In the genomic region with DNA sequence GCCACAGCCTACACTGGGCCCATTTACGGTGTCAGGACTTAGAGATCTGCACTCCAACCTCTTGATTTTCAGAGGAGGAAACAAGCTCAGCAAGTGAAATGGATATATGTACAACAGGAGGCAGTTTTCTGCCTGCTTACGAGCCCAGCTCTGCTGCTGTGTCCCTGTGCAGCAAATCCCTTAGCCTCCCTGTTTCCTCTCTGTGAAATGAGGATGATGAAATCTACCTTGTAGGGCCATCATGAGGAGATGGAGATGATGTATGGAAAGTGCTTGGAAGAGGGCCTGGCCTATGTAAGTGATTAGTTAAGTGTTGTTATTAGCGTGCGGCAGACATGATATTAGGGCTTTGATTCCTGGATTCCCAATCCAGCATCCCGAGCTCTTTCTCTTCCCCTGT, we compare ENCODE assay signal across 18 cellular contexts.
A peak's percentile ranks its signal among the peaks of the same experiment; 100 is the strongest.
DNase-seq lines count a peak whose midpoint lies in the region; ATAC-seq and TF ChIP-seq lines count a peak whose summit lies in the region.
"Had no signal": no experiment of that assay in that cellular context is flagged by ENCODE, and none has a peak within 500 bp of the region (broad histone marks: within the 10 kb centered on the region; RNA-seq: fewer than 3 reads in every experiment).

No MANE protein-coding gene starts in this region.

- TF ChIP-seq CTCF in uterus (IDR thresholded peaks at IDR 0.05), result no peak

- H3K27me3 ChIP-seq in uterus, result no peaks in the 10 kb centered on the region
- H3K27me3 ChIP-seq: MG63 had no signal

- intact Hi-C loops in uterus (cut with DNase I; ENCODE audit: low total_unique reads), result no loop called here

- TF ChIP-seq POLR2A in uterus (IDR thresholded peaks at IDR 0.05), result no peak

- no peak overlapping the region for H3K4me3 ChIP-seq in uterus
- H3K4me3 ChIP-seq: GM23248, MG63 had no signal

- H3K9me3 ChIP-seq in uterus, result no peaks in the 10 kb centered on the region
- H3K9me3 ChIP-seq: MG63 had no signal

- DNase-seq in NCI-H82 (lab: John Stamatoyannopoulos, UW) (peak; percentile 5), NCI-H82 treated with DMSO at 0.1 percent for 48 hours (lab: John Stamatoyannopoulos, UW; ENCODE audit: unreplicated experiment) (no peak), SK-N-DZ (ENCODE audit: low spot score) (peak; percentile 20), left kidney (ENCODE audit: low read depth, low spot score) (peak; percentile 10), SHP77 treated with DMSO at 0.1 percent for 48 hours (lab: John Stamatoyannopoulos, UW) (no peak), uterus (no peak)
- DNase-seq: DMS53; GDM1; GM23248; HCEC 1CT; MG63; NCI-H1417 treated with DMSO at 0.1 percent for 48 hours; NCI-H1930; NCI-H2227 treated with DMSO at 0.1 percent for 48 hours; NCI-H510A; NK-92 treated with Interleukin-12 subunit alpha and Interleukin-12 subunit beta, amount 100 ng/mL, for 24 hours had no signal

- ATAC-seq in HG02884 (IDR thresholded peaks at IDR 0.05; ENCODE audit: unreplicated experiment) (no peak), HG03175 (IDR thresholded peaks at IDR 0.05; ENCODE audit: unreplicated experiment) (no peak)

- H3K27ac ChIP-seq in uterus, result no peak overlapping the region
- H3K27ac ChIP-seq: GM23248 had no signal

- no peaks in the 10 kb centered on the region for H3K36me3 ChIP-seq in uterus
- H3K36me3 ChIP-seq: MG63 had no signal

- H3K4me1 ChIP-seq in uterus, result no peaks in the 10 kb centered on the region

Comparison
In these comparisons a context has a peak if more than half of its experiments do, and no peak if none do; other contexts are left out.
1. DNase-seq: peak in NCI-H82 (single experiment), SK-N-DZ (single experiment) and left kidney (single experiment); none in NCI-H82 treated with DMSO at 0.1 percent for 48 hours (single experiment), SHP77 treated with DMSO at 0.1 percent for 48 hours (single experiment) and uterus (0 of 2).